ENCODE assay signal across 28 cellular contexts in the genomic region with DNA sequence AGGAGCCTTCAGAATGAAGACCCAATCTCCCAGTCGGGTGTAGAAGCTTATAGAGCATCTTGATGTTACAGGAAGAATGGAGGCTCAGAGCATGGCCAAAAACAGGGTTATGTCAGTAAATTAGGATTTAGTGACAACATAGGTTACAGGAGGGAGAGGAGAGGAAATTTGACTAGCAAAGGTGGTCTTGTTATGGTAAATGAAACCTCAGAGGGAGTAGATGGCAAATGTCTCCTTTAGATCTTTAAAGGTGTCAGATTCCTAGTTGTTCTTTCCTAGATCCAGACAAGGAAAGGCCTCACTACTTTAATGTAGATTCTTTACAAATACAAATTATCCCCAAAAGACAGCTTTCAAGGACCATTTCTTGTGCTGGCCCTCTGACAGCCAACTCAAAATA.
"Had no signal": no experiment of that assay in that cellular context is flagged by ENCODE, and none has a peak within 500 bp of the region (broad histone marks: within the 10 kb centered on the region; RNA-seq: fewer than 3 reads in every experiment).

No MANE protein-coding gene starts in this region.

- H3K36me3 ChIP-seq: adrenal gland, breast epithelium, SJCRH30, WERI-Rb-1 had no signal

- H3K9me3 Mint-ChIP-seq: activated CD4-positive, alpha-beta T cell treated with anti-CD3 and anti-CD28 coated beads, Interleukin-2, amount 10 ng/mL, durations not matched to agents 24 days and 14 days; activated naive CD8-positive, alpha-beta T cell treated with anti-CD3 and anti-CD28 coated beads, Interleukin-2, amount 10 ng/mL, durations not matched to agents 7 days and 5 days had no signal

- H3K4me1 Mint-ChIP-seq: activated CD4-positive, alpha-beta T cell treated with anti-CD3 and anti-CD28 coated beads, Interleukin-2, amount 10 ng/mL, durations not matched to agents 24 days and 14 days; activated naive CD4-positive, alpha-beta T cell treated with anti-CD3 and anti-CD28 coated beads, Interleukin-2, amount 50 U/mL, for 24 hours; activated naive CD8-positive, alpha-beta T cell treated with anti-CD3 and anti-CD28 coated beads, Interleukin-2, amount 10 ng/mL, durations not matched to agents 7 days and 5 days had no signal

- H3K4me3 ChIP-seq: adrenal gland, body of pancreas, breast epithelium, SJCRH30, SK-N-MC had no signal

- H3K4me3 Mint-ChIP-seq: activated CD4-positive, alpha-beta T cell treated with anti-CD3 and anti-CD28 coated beads, Interleukin-2, amount 10 ng/mL, durations not matched to agents 24 days and 14 days; activated CD8-positive, alpha-beta T cell treated with anti-CD3 and anti-CD28 coated beads for 36 hours; activated naive CD4-positive, alpha-beta T cell treated with anti-CD3 and anti-CD28 coated beads, Interleukin-2, amount 50 U/mL, for 24 hours; activated naive CD8-positive, alpha-beta T cell treated with anti-CD3 and anti-CD28 coated beads, Interleukin-2, amount 10 ng/mL, durations not matched to agents 7 days and 5 days; activated T-cell treated with anti-CD3 and anti-CD28 coated beads, Interleukin-2, amount 50 U/mL, for 24 hours had no signal

- H3K27ac Mint-ChIP-seq: activated CD4-positive, alpha-beta T cell treated with anti-CD3 and anti-CD28 coated beads, Interleukin-2, amount 10 ng/mL, durations not matched to agents 24 days and 14 days; activated CD8-positive, alpha-beta T cell treated with anti-CD3 and anti-CD28 coated beads for 36 hours; activated naive CD4-positive, alpha-beta T cell treated with anti-CD3 and anti-CD28 coated beads, Interleukin-2, amount 50 U/mL, for 24 hours; activated naive CD8-positive, alpha-beta T cell treated with anti-CD3 and anti-CD28 coated beads, Interleukin-2, amount 10 ng/mL, durations not matched to agents 7 days and 5 days; activated T-cell treated with anti-CD3 and anti-CD28 coated beads, Interleukin-2, amount 50 U/mL, for 24 hours; activated T-helper 2 cell treated with anti-CD3 and anti-CD28 coated beads, Interferon-gamma antibody, Interleukin-2, Interleukin-4, amounts not matched to agents 10 μg/mL and 5 μg/mL and 100 μg/mL, durations not matched to agents 14 hours and 24 hours and 36 hours had no signal

- H3K4me2 ChIP-seq: KMS-11 had no signal

- H3K27me3 ChIP-seq: adrenal gland, body of pancreas, breast epithelium, SJCRH30 had no signal

- H3K36me3 Mint-ChIP-seq: activated naive CD4-positive, alpha-beta T cell treated with anti-CD3 and anti-CD28 coated beads, Interleukin-2, amount 50 U/mL, for 24 hours; activated naive CD8-positive, alpha-beta T cell treated with anti-CD3 and anti-CD28 coated beads, Interleukin-2, amount 10 ng/mL, durations not matched to agents 7 days and 5 days had no signal

- H3K9ac ChIP-seq: KMS-11 had no signal

- H3K27ac ChIP-seq: adrenal gland, body of pancreas, breast epithelium, KMS-11, SJCRH30, SK-N-MC, WERI-Rb-1 had no signal

- H3K9me3 ChIP-seq: adrenal gland, body of pancreas, breast epithelium, SJCRH30 had no signal

- ATAC-seq: activated CD8-positive, alpha-beta T cell treated with anti-CD3 and anti-CD28 coated beads for 36 hours; body of pancreas had no signal

- H3K27me3 Mint-ChIP-seq: activated CD4-positive, alpha-beta T cell treated with anti-CD3 and anti-CD28 coated beads, Interleukin-2, amount 10 ng/mL, durations not matched to agents 24 days and 14 days; activated CD8-positive, alpha-beta T cell treated with anti-CD3 and anti-CD28 coated beads for 36 hours; activated naive CD4-positive, alpha-beta T cell treated with anti-CD3 and anti-CD28 coated beads, Interleukin-2, amount 50 U/mL, for 24 hours; activated naive CD8-positive, alpha-beta T cell treated with anti-CD3 and anti-CD28 coated beads, Interleukin-2, amount 10 ng/mL, durations not matched to agents 7 days and 5 days; activated T-cell treated with anti-CD3 and anti-CD28 coated beads, Interleukin-2, amount 50 U/mL, for 24 hours had no signal

- DNase-seq: activated CD4-positive, alpha-beta T cell treated with anti-CD3 and anti-CD28 coated beads, Interleukin-2, amount 10 ng/mL, durations not matched to agents 24 days and 14 days; activated CD4-positive, alpha-beta T cell treated with anti-CD3 and anti-CD28 coated beads, Interleukin-2, amount 50 U/mL, for 4 hours; activated CD8-positive, alpha-beta T cell treated with anti-CD3 and anti-CD28 coated beads for 36 hours; activated gamma-delta T cell; activated naive CD4-positive, alpha-beta T cell treated with Interleukin-2 at 50 U/mL for 16 hours; activated naive CD8-positive, alpha-beta T cell treated with anti-CD3 and anti-CD28 coated beads, Interleukin-2, amount 10 ng/mL, durations not matched to agents 7 days and 5 days; activated T-cell treated with anti-CD3 and anti-CD28 coated beads, Interleukin-2, amount 50 U/mL, for 24 hours; adrenal gland; body of pancreas; MM.1S; MV-4-11; NCI-H1092; NCI-H1436 treated with DMSO at 0.1 percent for 48 hours; NCI-H1694 treated with DMSO at 0.1 percent for 48 hours; NCI-H2029; NCI-H345; NCI-H524 treated with DMSO at 0.1 percent for 48 hours; NK-92 treated with Interleukin-12 subunit alpha and Interleukin-12 subunit beta, amount 100 ng/mL, for 24 hours; OCI-M1; SHP77; SJCRH30; T1000; WERI-Rb-1 had no signal

- H3K4me1 ChIP-seq: adrenal gland, body of pancreas, breast epithelium, SJCRH30 had no signal
